Comparison of ENCODE assay signal across 1 cellular context in the genomic region with DNA sequence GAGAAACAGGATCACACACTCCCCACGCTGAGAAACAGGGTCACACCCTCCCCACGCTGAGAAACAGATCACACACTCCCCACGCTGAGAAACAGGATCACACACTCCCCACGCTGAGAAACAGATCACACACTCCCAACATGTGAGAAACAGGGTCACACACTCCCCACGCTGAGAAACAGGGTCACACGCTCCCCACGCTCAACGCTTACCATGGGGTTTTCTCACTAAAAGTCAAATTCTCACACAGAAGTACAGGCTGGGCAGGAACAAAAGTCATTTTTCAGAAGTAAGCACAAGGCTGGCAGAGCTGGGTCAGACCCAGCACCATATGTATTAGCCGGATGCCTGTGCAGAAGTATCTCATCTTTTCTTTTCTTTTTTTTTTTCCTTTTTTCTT.
TF ChIP-seq lines count a peak whose summit lies in the region.

No MANE protein-coding gene starts in this region.

TF ChIP-seq in K562, 482 proteins besides CTCF, POLR2A, EP300 and RAD21:
- TF ChIP-seq ZNF143 (CRISPR knock-in tag; IDR thresholded peaks at IDR 0.05) (no peak), BCOR (IDR thresholded peaks at IDR 0.05) (no peak), SMAD4 (CRISPR knock-in tag; conservative IDR thresholded peaks at IDR 0.05) (no peak), SP2 (IDR thresholded peaks at IDR 0.05; ENCODE audit: extremely low read depth, low read depth, low read length, poor library complexity, severe bottlenecking) (no peak), ZKSCAN3 (CRISPR knock-in tag; IDR thresholded peaks at IDR 0.05) (no peak), SLC30A9 (CRISPR knock-in tag; IDR thresholded peaks at IDR 0.05) (no peak), RBM34 (IDR thresholded peaks at IDR 0.05; ENCODE audit: borderline replicate concordance, insufficient read depth, low read length) (no peak), PRDM10 (IDR thresholded peaks at IDR 0.05; ENCODE audit: partially characterized antibody) (no peak), SAFB (IDR thresholded peaks at IDR 0.05; ENCODE audit: borderline replicate concordance, low read depth, low read length) (no peak), E2F3 (CRISPR knock-in tag; IDR thresholded peaks at IDR 0.05) (no peak)
